19 cellular contexts compared by ENCODE assay signal in genomic region chr9:21806644-21807043, GRCh38. TPM values are rescaled to one million over a fixed set of nuclear protein-coding genes. Genes with fewer than 3 reads are reported as not detected.
DNase-seq lines count a peak whose midpoint lies in the region; ATAC-seq, FAIRE-seq and TF ChIP-seq lines count a peak whose summit lies in the region.
"Had no signal": no experiment of that assay in that cellular context is flagged by ENCODE, and none has a peak within 500 bp of the region (broad histone marks: within the 10 kb centered on the region; RNA-seq: fewer than 3 reads in every experiment).

No MANE protein-coding gene starts in this region.

- WGBS in A549 (ENCODE audit: missing lambda C conversion rate), result 97% methylated on average over 4 of the region's 4 CpGs
- WGBS in endodermal cell (ENCODE audit: insufficient coverage in 1 of 2, insufficient read length in 1 of 2), 2 experiments, result 97 to 100% methylated on average over 4 of the region's 4 CpGs

- DNase-seq in A549 (ENCODE audit: low read depth in 1 of 2, low spot score in 1 of 2) (no peak), NCI-H69 (lab: John Stamatoyannopoulos, UW) (peak; percentile 39), endodermal cell (no peak), islet precursor cell (no peak), vagina (ENCODE audit: extremely low spot score in 2 of 2) (no peak)
- DNase-seq in CD4-positive, CD25-positive, alpha-beta regulatory T cell, result no peak
- DNase-seq: amygdala, GF-D8, NCI-H1417 treated with DMSO at 0.1 percent for 48 hours, NCI-H82, Peyer's patch, SK-N-SH, T1000 had no signal

- H3K4me1 ChIP-seq in A549, result peaks cover 56% of the 10 kb centered on the region
- H3K4me1 ChIP-seq in CD4-positive, CD25-positive, alpha-beta regulatory T cell (ENCODE audit: control insufficient read depth, insufficient read depth, low read length, poor library complexity, severe bottlenecking), result peaks cover 34% of the 10 kb centered on the region
- peaks cover 4% of the 10 kb centered on the region for H3K4me1 ChIP-seq in endodermal cell (ENCODE audit: control insufficient read depth, insufficient read depth, low read length)
- H3K4me1 ChIP-seq in vagina, result peaks cover 56% of the 10 kb centered on the region

- H3K4me3 Mint-ChIP-seq in CD4-positive, CD25-positive, alpha-beta regulatory T cell, result no peak overlapping the region
- peak overlapping the region; percentile 13 for H3K4me3 Mint-ChIP-seq in endodermal cell

- peak overlapping the region in 2 of 3 donors; percentile 67 to 99 for H3K27ac Mint-ChIP-seq in CD4-positive, CD25-positive, alpha-beta regulatory T cell
- peak overlapping the region; percentile 19 for H3K27ac Mint-ChIP-seq in endodermal cell

- H3K9me3 ChIP-seq in A549 (no peaks in the 10 kb centered on the region), endodermal cell (ENCODE audit: control insufficient read depth, low read length) (no peaks in the 10 kb centered on the region), vagina (no peaks in the 10 kb centered on the region)
- H3K9me3 ChIP-seq in CD4-positive, CD25-positive, alpha-beta regulatory T cell (ENCODE audit: control insufficient read depth in 2 of 2, low read length in 2 of 2), result no peaks in the 10 kb centered on the region
- H3K9me3 ChIP-seq: esophagus muscularis mucosa, Peyer's patch, SK-N-SH, thoracic aorta had no signal

- H3K4me3 ChIP-seq in A549 (no peak overlapping the region), endodermal cell (ENCODE audit: low read length) (no peak overlapping the region), vagina (no peak overlapping the region)
- no peak overlapping the region for H3K4me3 ChIP-seq in CD4-positive, CD25-positive, alpha-beta regulatory T cell (ENCODE audit: low read depth, low read length)
- H3K4me3 ChIP-seq: esophagus muscularis mucosa, Peyer's patch, thoracic aorta had no signal

- peaks cover 14% of the 10 kb centered on the region for H3K36me3 ChIP-seq in CD4-positive, CD25-positive, alpha-beta regulatory T cell (ENCODE audit: control insufficient read depth, insufficient read depth, low read length)
- H3K36me3 ChIP-seq in endodermal cell (ENCODE audit: control insufficient read depth, insufficient read depth, low read length) (peaks cover 65% of the 10 kb centered on the region), vagina (peaks cover 0 to 8% of the 10 kb centered on the region in 2 donors)
- H3K36me3 ChIP-seq: thoracic aorta had no signal

- H3K27ac ChIP-seq in A549 (0 out of 6 replicates have a peak overlapping the region, but pooled peaks of 1 of the 2 experiments have one; percentile 1), endodermal cell (ENCODE audit: low read depth, low read length) (no peak overlapping the region), vagina (no peak overlapping the region)
- H3K27ac ChIP-seq in CD4-positive, CD25-positive, alpha-beta regulatory T cell (ENCODE audit: insufficient read depth, low read length, poor library complexity, severe bottlenecking), result no peak overlapping the region
- H3K27ac ChIP-seq: esophagus muscularis mucosa, Peyer's patch, thoracic aorta had no signal

- POLR2A ChIA-PET in A549 (lab: Yijun Ruan, JAX), result no interaction called here

- FAIRE-seq in A549 (lab: Jason Lieb, UNC), result no peak
- FAIRE-seq: H1 had no signal

- CTCF ChIA-PET in A549 (lab: Yijun Ruan, JAX), result interaction anchor here (1.4 to 15.5 kb wide), 4 partner anchors 372 to 646 kb away, joined by 4 to 345 read pairs (median 5); no protein-coding TSS in a partner anchor

- H3K27me3 Mint-ChIP-seq in CD4-positive, CD25-positive, alpha-beta regulatory T cell, result peaks cover 7% of the 10 kb centered on the region
- H3K27me3 Mint-ChIP-seq in endodermal cell (ENCODE audit: insufficient read depth), result peaks cover 2% of the 10 kb centered on the region

- TF ChIP-seq EP300 in A549 (IDR thresholded peaks at IDR 0.05), result no peak

- intact Hi-C loops in vagina (cut with DNase I), result loop anchor here (10.0 kb wide), 1 partner anchor 472 kb away; the partner anchor contains the start of gene KLHL9

- no peak overlapping the region for H3K9ac ChIP-seq in endodermal cell (ENCODE audit: extremely low read depth, low read length, poor library complexity, severe bottlenecking)
- H3K9ac ChIP-seq: SK-N-SH had no signal

- peaks cover 9 to 44% (median 33%) of the 10 kb centered on the region in 4 donors for H3K4me1 Mint-ChIP-seq in CD4-positive, CD25-positive, alpha-beta regulatory T cell
- peaks cover 30% of the 10 kb centered on the region for H3K4me1 Mint-ChIP-seq in endodermal cell

- no peak for ATAC-seq in A549
- no peak for ATAC-seq in CD4-positive, CD25-positive, alpha-beta regulatory T cell (ENCODE audit: low read depth in 2 of 2)
- ATAC-seq in HG03565 (IDR thresholded peaks at IDR 0.05; ENCODE audit: unreplicated experiment), result no peak
- ATAC-seq: activated CD4-positive, CD25-positive, alpha-beta regulatory T cell treated with anti-CD3 and anti-CD28 coated beads, Interleukin-2, amount 50 U/mL, for 24 hours; left lobe of liver had no signal

- H3K4me2 ChIP-seq in A549, result peak overlapping the region; percentile 85
- H3K4me2 ChIP-seq: SK-N-SH had no signal

- TF ChIP-seq POLR2A in A549 (IDR thresholded peaks at IDR 0.05; ENCODE audit: low read length), result no peak
- TF ChIP-seq POLR2A in vagina (IDR thresholded peaks at IDR 0.05), result no peak

- peaks cover 0 to 2% (median 0%) of the 10 kb centered on the region in 7 donors for H3K9me3 Mint-ChIP-seq in CD4-positive, CD25-positive, alpha-beta regulatory T cell
- no peaks in the 10 kb centered on the region for H3K9me3 Mint-ChIP-seq in endodermal cell

- H3K36me3 Mint-ChIP-seq in CD4-positive, CD25-positive, alpha-beta regulatory T cell, result peaks cover 5% of the 10 kb centered on the region
- peaks cover 45% of the 10 kb centered on the region for H3K36me3 Mint-ChIP-seq in endodermal cell (ENCODE audit: low read depth)

- no peak for TF ChIP-seq CTCF in A549 (IDR thresholded peaks at IDR 0.05)
- TF ChIP-seq CTCF in endodermal cell (conservative IDR thresholded peaks at IDR 0.05), result no peak
- no peak for TF ChIP-seq CTCF in vagina (IDR thresholded peaks at IDR 0.05)

- TF ChIP-seq RAD21 in A549 (conservative IDR thresholded peaks at IDR 0.05 in 1 of 2, IDR thresholded peaks at IDR 0.05 in 1 of 2), result no peak

- no peaks in the 10 kb centered on the region for H3K27me3 ChIP-seq in CD4-positive, CD25-positive, alpha-beta regulatory T cell (ENCODE audit: control insufficient read depth, insufficient read depth, low read length)
- H3K27me3 ChIP-seq in endodermal cell (ENCODE audit: control insufficient read depth, insufficient read depth, low read length, poor library complexity, severe bottlenecking), result no peaks in the 10 kb centered on the region
- H3K27me3 ChIP-seq in vagina, result no peaks in the 10 kb centered on the region
- H3K27me3 ChIP-seq: esophagus muscularis mucosa, Peyer's patch had no signal

TF ChIP-seq in A549, 52 proteins besides CTCF, POLR2A, EP300 and RAD21:
- TF ChIP-seq E2F6 (IDR thresholded peaks at IDR 0.05; ENCODE audit: borderline replicate concordance, low read depth), result no peak
- TF ChIP-seq BHLHE40 (IDR thresholded peaks at IDR 0.05; ENCODE audit: low read depth, low read length), result no peak
- TF ChIP-seq GATA3 (IDR thresholded peaks at IDR 0.05; ENCODE audit: borderline replicate concordance), result no peak
TF ChIP-seq in A549: peak in this region for 0.

RNA-seq across cellular contexts. Expression of gene MTAP, which starts 4.2 kb away (rescaled TPM):
- polyA plus RNA-seq in A549 (2011; rRNA removed) (2.4 and 4.1 TPM in 2 replicates), A549 (2017; fragmentation: RNase III; extraction: RNeasy Plus Mini Kit Qiagen cat#74134 plus additional on column Dnase treatment) (35.4 to 47.5 TPM (median 35.6 TPM) in 3 replicates)
- 0.91 and 0.95 TPM in 2 replicates for polyA plus RNA-seq in A549 (2012; cell fraction: cytosol; rRNA removed)
- polyA plus RNA-seq in A549 (2012; cell fraction: nucleus; rRNA removed), result 2.8 TPM in 2 replicates
- polyA minus RNA-seq in A549 (2011; rRNA and poly(A)+ RNA removed), result 10.2 and 19.3 TPM in 2 replicates
- 22.5 TPM for total RNA-seq in CD4-positive, CD25-positive, alpha-beta regulatory T cell
- polyA plus RNA-seq in CD4-positive, CD25-positive, alpha-beta regulatory T cell, result 10 to 100 TPM in 3 of 4 donors, 1 to 10 TPM in 1; 8.2 to 16.6 (median 14.7) TPM
- total RNA-seq in endodermal cell (10 to 100 TPM; 81.0 to 99.0 TPM), vagina (19.9 TPM)
- 35.0 TPM for polyA plus RNA-seq in endodermal cell (2013, experiment 1 of 2)
- polyA plus RNA-seq in endodermal cell (2013, experiment 2 of 2), result 31.5 TPM
